Comparison of ENCODE assay signal across 22 cellular contexts in genomic region chr2:63008838-63009237, GRCh38. TPM values are rescaled to one million over a fixed set of nuclear protein-coding genes. Genes with fewer than 3 reads are reported as not detected.
"Had no signal": no experiment of that assay in that cellular context is flagged by ENCODE, and none has a peak within 500 bp of the region (broad histone marks: within the 10 kb centered on the region; RNA-seq: fewer than 3 reads in every experiment).

No MANE protein-coding gene starts in this region.

- DNase-seq: IMR-90, Kasumi-1, MV-4-11, NCI-H1048, NCI-H1105, NCI-H1417, NCI-H1436 treated with DMSO at 0.1 percent for 48 hours, NCI-H1694, NCI-H1930, NCI-H2081, NCI-H2107, NCI-H2227 treated with DMSO at 0.1 percent for 48 hours, NCI-H510A, NCI-H524 treated with DMSO at 0.1 percent for 48 hours, NCI-H69, NCI-H774, Right ventricle myocardium superior, RPMI8226, SIG-M5 had no signal

- H3K4me3 ChIP-seq: SJSA1, SK-N-MC had no signal

- H3K27me3 ChIP-seq: SJSA1 had no signal

- H3K4me1 ChIP-seq: SJSA1 had no signal

- H3K27ac ChIP-seq: KMS-11, SJSA1, SK-N-MC had no signal

- H3K4me2 ChIP-seq: KMS-11 had no signal

- H3K9me3 ChIP-seq: SJSA1 had no signal

- H3K9ac ChIP-seq: KMS-11 had no signal

RNA-seq across cellular contexts. Expression of gene OTX1, which starts 41.8 kb away (rescaled TPM):
- total RNA-seq: IMR-90, Right ventricle myocardium superior had no signal
